8 cellular contexts compared by ENCODE assay signal in the genomic region with DNA sequence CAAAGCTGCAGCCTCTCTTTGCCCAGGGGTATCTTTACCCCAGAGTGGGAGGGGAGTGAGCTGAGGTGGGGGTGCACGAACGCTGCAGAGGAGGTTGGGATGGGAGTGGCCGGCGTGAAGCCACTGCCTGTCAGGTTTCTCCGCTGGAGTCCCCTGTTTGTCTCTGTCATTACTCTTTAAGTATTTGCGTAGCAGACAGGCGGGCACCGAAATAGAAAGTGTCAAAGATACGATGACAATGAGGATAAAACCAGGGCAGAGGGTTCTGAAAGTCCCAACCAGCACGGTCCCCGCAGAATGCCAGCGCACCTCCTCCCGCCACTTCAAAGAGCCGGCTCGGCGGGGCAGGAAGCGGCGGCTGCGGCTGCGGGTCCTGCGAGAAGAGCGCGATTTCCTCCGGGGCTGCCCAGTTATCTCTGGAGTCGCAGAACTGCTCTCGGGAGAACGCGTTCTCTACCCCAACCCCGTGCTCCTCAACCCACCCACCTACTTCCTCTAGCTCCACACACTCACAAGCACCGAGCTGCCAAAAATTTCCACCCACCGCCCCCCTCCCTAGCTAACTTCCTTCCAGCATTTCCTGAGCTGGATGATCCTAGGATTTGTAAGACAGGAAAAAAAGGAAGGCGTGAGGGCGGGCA. TPM values are rescaled to one million over a fixed set of nuclear protein-coding genes. Genes with fewer than 3 reads are reported as not detected.
A peak's percentile ranks its signal among the peaks of the same experiment; 100 is the strongest.
DNase-seq lines count a peak whose midpoint lies in the region; ATAC-seq and TF ChIP-seq lines count a peak whose summit lies in the region.

TSS of gene ARHGAP31 (plus strand) at position 623 of the 641 bp plus-strand sequence. CDS start 522 bp downstream, outside the sequence.

- H3K9me2 ChIP-seq in OCI-LY7 (ENCODE audit: insufficient read depth, low read length): no peaks in the 10 kb centered on the region

- H3K4me3 Mint-ChIP-seq in naive B cell: peak within 1 kb of the TSS; percentile 87 to 97 (median 93)
- H3K4me3 Mint-ChIP-seq in stimulated activated effector memory CD8-positive, alpha-beta T cell treated with anti-CD3 and anti-CD28 coated beads, Interleukin-12 subunit alpha, Interleukin-12 subunit beta, amount 100 ng/mL, for 72 hours: peak within 1 kb of the TSS; percentile 88

- H3K79me2 ChIP-seq in OCI-LY7 (ENCODE audit: insufficient read depth, low read depth, low read length): no peaks in the 10 kb centered on the region

- peaks cover 0 to 13% (median 0%) of the 10 kb centered on the region in 3 donors for H3K27me3 Mint-ChIP-seq in naive B cell

- H3K4me2 ChIP-seq in OCI-LY7 (ENCODE audit: low read length): peak within 1 kb of the TSS; percentile 97

- no peaks in the 10 kb centered on the region for H3K36me3 Mint-ChIP-seq in naive B cell
- peaks cover 14% of the 10 kb centered on the region for H3K36me3 Mint-ChIP-seq in stimulated activated effector memory CD8-positive, alpha-beta T cell treated with anti-CD3 and anti-CD28 coated beads, Interleukin-12 subunit alpha, Interleukin-12 subunit beta, amount 100 ng/mL, for 72 hours

- no peak for TF ChIP-seq CTCF in AG04450 (IDR thresholded peaks at IDR 0.05; ENCODE audit: low read depth, low read length)
- no peak for TF ChIP-seq CTCF in OCI-LY7 (conservative IDR thresholded peaks at IDR 0.05; ENCODE audit: low read length)

- intact Hi-C loops in OCI-LY7 (cut with micrococcal nuclease; ENCODE audit: unreplicated experiment): loop anchor here (1.0 to 5.0 kb wide), 2 partner anchors 54 to 108 kb away; partner anchors contain the start of gene B4GALT4

- no peaks in the 10 kb centered on the region for H3K27me3 ChIP-seq in AG04450 (ENCODE audit: control insufficient read depth, insufficient read depth, low read length)

- peak within 1 kb of the TSS; percentile 91 to 97 (median 94) for H3K27ac Mint-ChIP-seq in naive B cell
- peak within 1 kb of the TSS; percentile 91 for H3K27ac Mint-ChIP-seq in stimulated activated effector memory CD8-positive, alpha-beta T cell treated with anti-CD3 and anti-CD28 coated beads, Interleukin-12 subunit alpha, Interleukin-12 subunit beta, amount 100 ng/mL, for 72 hours

- H3K36me3 ChIP-seq in OCI-LY7 (ENCODE audit: insufficient read depth, low read length): no peaks in the 10 kb centered on the region

- no TSS peak for BruUV-seq in OCI-LY7 (replicated peaks; lab: Mats Ljungman, UMichigan)

- DNase-seq in AG04450 (ENCODE audit: low read depth, low spot score) (peak; percentile 46), OCI-LY7 (ENCODE audit: low spot score) (peak; percentile 70), naive B cell (peak; percentile 55)
- DNase-seq in activated T-cell treated with anti-CD3 and anti-CD28 coated beads, Interleukin-2, amount 50 U/mL, for 1 hour: peak; percentile 85
- DNase-seq in stimulated activated effector memory CD8-positive, alpha-beta T cell treated with anti-CD3 and anti-CD28 coated beads, Interleukin-12 subunit alpha, Interleukin-12 subunit beta, amount 100 ng/mL, for 72 hours (ENCODE audit: low spot score in 2 of 2): peak; percentile 68 to 90

- peak; percentile 32 for ATAC-seq in GM18520 (IDR thresholded peaks at IDR 0.05; ENCODE audit: unreplicated experiment)
- peak; percentile 40 for ATAC-seq in HG03039 (IDR thresholded peaks at IDR 0.05; ENCODE audit: unreplicated experiment)
- ATAC-seq in esophagus mucosa: peak; percentile 57
- peak; percentile 45 to 53 for ATAC-seq in naive B cell (ENCODE audit: low read depth in 2 of 2)
- peak; percentile 84 for ATAC-seq in stimulated activated effector memory CD8-positive, alpha-beta T cell treated with anti-CD3 and anti-CD28 coated beads, Interleukin-12 subunit alpha, Interleukin-12 subunit beta, amount 100 ng/mL, for 72 hours

- peak within 1 kb of the TSS; percentile 89 for H3K4me3 ChIP-seq in AG04450 (ENCODE audit: low read depth, low read length)
- H3K4me3 ChIP-seq in OCI-LY7 (ENCODE audit: low read depth, low read length, poor library complexity, severe bottlenecking): peak within 1 kb of the TSS; percentile 71

- H4K20me1 ChIP-seq in OCI-LY7 (ENCODE audit: insufficient read depth, low read length): no peaks in the 10 kb centered on the region

- CTCF ChIA-PET in AG04450 (lab: Charles Lee): interaction anchor here (0.6 to 1.6 kb wide), 2 partner anchors 35 to 59 kb away, joined by 5 to 8 read pairs; no protein-coding TSS in a partner anchor
- CTCF ChIA-PET in OCI-LY7 (lab: Charles Lee; ENCODE audit: unreplicated experiment): interaction anchor here (0.6 kb wide), 1 partner anchor 69 kb away, joined by 4 read pairs; no protein-coding TSS in a partner anchor

- H3K9me3 ChIP-seq in AG04450 (ENCODE audit: control insufficient read depth, insufficient read depth, low read length): no peaks in the 10 kb centered on the region
- H3K9me3 ChIP-seq in OCI-LY7 (ENCODE audit: low read length): no peaks in the 10 kb centered on the region

- H3K9me3 Mint-ChIP-seq in naive B cell: no peaks in the 10 kb centered on the region
- H3K9me3 Mint-ChIP-seq in stimulated activated effector memory CD8-positive, alpha-beta T cell treated with anti-CD3 and anti-CD28 coated beads, Interleukin-12 subunit alpha, Interleukin-12 subunit beta, amount 100 ng/mL, for 72 hours: no peaks in the 10 kb centered on the region

- H3K4me1 Mint-ChIP-seq in naive B cell: peaks cover 16 to 37% (median 24%) of the 10 kb centered on the region in 3 donors
- peaks cover 63% of the 10 kb centered on the region for H3K4me1 Mint-ChIP-seq in stimulated activated effector memory CD8-positive, alpha-beta T cell treated with anti-CD3 and anti-CD28 coated beads, Interleukin-12 subunit alpha, Interleukin-12 subunit beta, amount 100 ng/mL, for 72 hours

- H3K4me1 ChIP-seq in OCI-LY7 (ENCODE audit: insufficient read depth, low read length, poor library complexity, severe bottlenecking): peaks cover 37% of the 10 kb centered on the region

- POLR2A ChIA-PET in AG04450 (lab: Yijun Ruan, JAX): interaction anchor here (1.3 to 2.0 kb wide), 3 partner anchors 29 to 170 kb away, joined by 3 to 12 read pairs (median 3); partner anchors contain the start of gene TMEM39A
- POLR2A ChIA-PET in OCI-LY7 (lab: Charles Lee): interaction anchor here (0.6 to 1.7 kb wide), 7 partner anchors 12 to 383 kb away, joined by 3 to 5 read pairs (median 3); no protein-coding TSS in a partner anchor

- H3K27ac ChIP-seq in AG04450 (ENCODE audit: low read depth, low read length) (peak within 1 kb of the TSS; percentile 73), OCI-LY7 (ENCODE audit: low read depth, low read length, poor library complexity, severe bottlenecking) (peak within 1 kb of the TSS; percentile 44)

- H2AFZ ChIP-seq in OCI-LY7 (ENCODE audit: low read length): peak within 1 kb of the TSS; percentile 96

RNA-seq across cellular contexts. Expression of gene ARHGAP31, which starts in this region (rescaled TPM):
- 14.1 and 16.6 TPM in 2 replicates for polyA plus RNA-seq in AG04450 (2011; rRNA removed)
- polyA minus RNA-seq in AG04450 (2011; rRNA and poly(A)+ RNA removed): 31.1 and 35.4 TPM in 2 replicates
- 4.1 TPM in 2 replicates for total RNA-seq in OCI-LY7 (2014; rRNA removed; shearing (Covaris generic))
- 2.8 and 4.0 TPM in 2 replicates for total RNA-seq in OCI-LY7 (2022)
- total RNA-seq in esophagus mucosa: 4.3 TPM
- 1 to 10 TPM in 1 of 6 donors, under 1 TPM in 4, not detected in 1; 0.54 to 1.5 (median 0.83) TPM for polyA plus RNA-seq in naive B cell (ENCODE audit: low read depth in 6 of 6)

Comparison
In these comparisons a context has a peak if more than half of its experiments do, and no peak if none do; other contexts are left out.
1. Peak in every context shown above with its lines: DNase-seq, ATAC-seq, H3K4me3 ChIP-seq and H3K27ac ChIP-seq.
2. ATAC-seq: peak in every context shown above with its lines; median percentile 84 in stimulated activated effector memory CD8-positive, alpha-beta T cell treated with anti-CD3 and anti-CD28 coated beads, Interleukin-12 subunit alpha, Interleukin-12 subunit beta, amount 100 ng/mL, for 72 hours; 57 in esophagus mucosa; 49 in naive B cell; 40 in HG03039; 32 in GM18520.